14 cellular contexts compared by ENCODE assay signal in the genomic region with DNA sequence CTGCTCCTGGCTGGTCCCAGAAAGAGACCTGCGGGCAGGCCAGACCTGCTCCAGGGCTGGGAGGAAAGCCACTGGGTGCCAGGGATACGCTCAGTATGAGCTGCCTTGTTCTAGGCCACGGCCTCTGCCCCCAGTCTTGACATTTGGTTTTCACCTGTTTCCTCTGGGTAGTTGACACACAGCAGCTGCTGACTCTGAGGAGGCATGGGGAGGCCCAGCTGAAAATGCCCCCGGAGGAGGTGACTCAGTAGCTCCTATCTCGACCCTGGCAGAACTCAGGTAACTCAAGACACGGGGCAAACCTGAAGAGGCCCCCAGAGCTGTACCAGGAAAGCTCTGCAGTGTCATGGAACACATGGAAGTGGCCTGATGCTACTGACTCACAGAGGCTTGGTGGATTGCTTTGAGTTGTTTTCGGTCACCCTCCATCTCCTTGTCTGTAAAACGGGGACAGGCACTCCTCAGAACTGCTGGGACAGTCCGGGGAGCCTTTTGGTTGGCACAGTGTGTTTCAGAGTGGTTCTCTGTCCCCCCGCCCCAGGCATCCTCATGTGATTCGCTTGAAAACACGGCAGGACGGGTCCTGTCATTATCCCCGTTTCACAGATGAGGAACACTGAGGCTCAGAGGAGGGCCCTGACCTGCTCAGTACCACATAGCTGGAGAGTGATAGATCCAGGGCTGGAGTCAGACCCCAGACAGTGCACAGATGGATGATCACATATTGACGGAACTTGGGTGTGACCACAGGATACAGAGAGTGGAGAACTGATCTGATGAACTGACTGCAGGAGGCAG. TPM values are rescaled to one million over a fixed set of nuclear protein-coding genes. Genes with fewer than 3 reads are reported as not detected.
DNase-seq lines count a peak whose midpoint lies in the region; ATAC-seq and TF ChIP-seq lines count a peak whose summit lies in the region.
"Had no signal": no experiment of that assay in that cellular context is flagged by ENCODE, and none has a peak within 500 bp of the region (broad histone marks: within the 10 kb centered on the region; RNA-seq: fewer than 3 reads in every experiment).

No MANE protein-coding gene starts in this region.

- 89% methylated on average over 15 of the region's 15 CpGs for WGBS in aorta, 2 donors

- peak overlapping the region; percentile 94 for H3K27ac Mint-ChIP-seq in activated T-helper 17 cell treated with anti-CD3 and anti-CD28 coated beads, Interleukin-2, amount 50 U/mL, for 72 hours
- peak overlapping the region; percentile 82 to 87 for H3K27ac Mint-ChIP-seq in natural killer cell
- H3K27ac Mint-ChIP-seq: GM23338, IgD-negative memory B cell had no signal

- H3K4me3 Mint-ChIP-seq in activated T-helper 17 cell treated with anti-CD3 and anti-CD28 coated beads, Interleukin-2, amount 50 U/mL, for 72 hours = peak overlapping the region; percentile 72
- no peak overlapping the region for H3K4me3 Mint-ChIP-seq in natural killer cell
- H3K4me3 Mint-ChIP-seq: GM23338, IgD-negative memory B cell had no signal

- peak; percentile 66 for ATAC-seq in activated T-helper 17 cell treated with anti-CD3 and anti-CD28 coated beads, Interleukin-2, amount 50 U/mL, for 72 hours (replicated peaks)
- ATAC-seq in natural killer cell (peak in 1 of 3 donors; percentile 7), aorta (ENCODE audit: low FRiP score) (no peak), HG02852 (IDR thresholded peaks at IDR 0.05; ENCODE audit: unreplicated experiment) (no peak), GM18498 (IDR thresholded peaks at IDR 0.05; ENCODE audit: unreplicated experiment) (no peak)
- ATAC-seq: GM23338, heart right ventricle, lower lobe of right lung had no signal

- peaks cover 3% of the 10 kb centered on the region for H3K9me3 Mint-ChIP-seq in activated T-helper 17 cell treated with anti-CD3 and anti-CD28 coated beads, Interleukin-2, amount 50 U/mL, for 72 hours
- H3K9me3 Mint-ChIP-seq in natural killer cell = no peaks in the 10 kb centered on the region
- H3K9me3 Mint-ChIP-seq: GM23338, IgD-negative memory B cell had no signal

- no peak overlapping the region for H3K4me3 ChIP-seq in aorta (ENCODE audit: low read length in 2 of 2)
- H3K4me3 ChIP-seq: GM23338, heart right ventricle, lower lobe of right lung had no signal

- H3K27me3 ChIP-seq in aorta (ENCODE audit: control insufficient read depth in 1 of 2, insufficient read depth in 2 of 2, low read length in 1 of 2) = no peaks in the 10 kb centered on the region
- H3K27me3 ChIP-seq: heart right ventricle had no signal

- TF ChIP-seq CTCF in natural killer cell (IDR thresholded peaks at IDR 0.05) = no peak

- no peaks in the 10 kb centered on the region for H3K27me3 Mint-ChIP-seq in activated T-helper 17 cell treated with anti-CD3 and anti-CD28 coated beads, Interleukin-2, amount 50 U/mL, for 72 hours
- no peaks in the 10 kb centered on the region for H3K27me3 Mint-ChIP-seq in natural killer cell (ENCODE audit: low read depth in 2 of 2)

- no peaks in the 10 kb centered on the region for H3K9me3 ChIP-seq in aorta (ENCODE audit: control insufficient read depth, low read length)
- H3K9me3 ChIP-seq: heart right ventricle, lower lobe of right lung had no signal

- intact Hi-C loops in natural killer cell (cut with micrococcal nuclease) (no loop called here), aorta (cut with DNase I) (loop anchor here in 1 of 2 donors (5.0 kb wide), 1 partner anchor 33 kb away; no protein-coding TSS in a partner anchor)

- no peaks in the 10 kb centered on the region for H3K4me1 ChIP-seq in aorta (ENCODE audit: control insufficient read depth in 1 of 2, insufficient read depth in 2 of 2, low read length in 2 of 2)

- H3K4me1 Mint-ChIP-seq in activated T-helper 17 cell treated with anti-CD3 and anti-CD28 coated beads, Interleukin-2, amount 50 U/mL, for 72 hours = peaks cover 32% of the 10 kb centered on the region
- peaks cover 53 to 56% of the 10 kb centered on the region in 2 donors for H3K4me1 Mint-ChIP-seq in natural killer cell

- DNase-seq in stimulated activated CD4-positive, alpha-beta T cell treated with anti-CD3 and anti-CD28 coated beads, Interleukin-15, amount 100 ng/mL, for 24 hours = peak; percentile 66
- DNase-seq in stimulated activated CD4-positive, alpha-beta T cell treated with anti-CD3 and anti-CD28 coated beads, Interleukin-4, amount 100 ng/mL, for 4 hours = no peak
- DNase-seq in natural killer cell = no peak
- DNase-seq in aorta = peak; percentile 26 to 39
- no peak for DNase-seq in NCI-H2171 (lab: John Stamatoyannopoulos, UW)
- DNase-seq: heart right ventricle, lower lobe of right lung, NCI-H2029 treated with DMSO at 0.1 percent for 48 hours had no signal

- no peaks in the 10 kb centered on the region for H3K36me3 ChIP-seq in aorta (ENCODE audit: control insufficient read depth in 1 of 2, insufficient read depth in 2 of 2, low read length in 1 of 2)
- H3K36me3 ChIP-seq: heart right ventricle, lower lobe of right lung had no signal

- H3K36me3 Mint-ChIP-seq in activated T-helper 17 cell treated with anti-CD3 and anti-CD28 coated beads, Interleukin-2, amount 50 U/mL, for 72 hours (ENCODE audit: low read depth) = peaks cover 9% of the 10 kb centered on the region
- no peaks in the 10 kb centered on the region for H3K36me3 Mint-ChIP-seq in natural killer cell
- H3K36me3 Mint-ChIP-seq: IgD-negative memory B cell had no signal

- H3K27ac ChIP-seq in aorta (ENCODE audit: low read depth in 1 of 2, low read length in 2 of 2) = no peak overlapping the region
- H3K27ac ChIP-seq: C4-2B, heart right ventricle, lower lobe of right lung had no signal

RNA-seq across cellular contexts. Expression of a gene that starts 13.7 kb away (rescaled TPM):
- total RNA-seq in activated T-helper 17 cell treated with anti-CD3 and anti-CD28 coated beads, Interleukin-2, amount 50 U/mL, for 72 hours = 10 to 100 TPM; 10.7 to 34.3 TPM
- total RNA-seq in natural killer cell (100 to 1,000 TPM; 830 to 949 (median 858) TPM), aorta (10 to 100 TPM; 33.0 to 68.4 TPM)
- polyA plus RNA-seq in aorta = 1 to 10 TPM; 1.2 to 2.1 TPM

RNA-seq across cellular contexts. Expression of a gene that starts 53.4 kb away (rescaled TPM):
- not detected for total RNA-seq in activated T-helper 17 cell treated with anti-CD3 and anti-CD28 coated beads, Interleukin-2, amount 50 U/mL, for 72 hours
- 10 to 100 TPM; 16.6 to 57.3 (median 20.7) TPM for total RNA-seq in natural killer cell
- 1 to 10 TPM in 1 of 2 donors, under 1 TPM in 1; 0.84 to 3.9 TPM for total RNA-seq in aorta
- under 1 TPM; 0.08 to 0.25 TPM for polyA plus RNA-seq in aorta
- total RNA-seq: GM23338 had no signal
- polyA plus RNA-seq: GM23338, IgD-negative memory B cell had no signal

Comparison
In these comparisons a context has a peak if more than half of its experiments do, and no peak if none do; other contexts are left out.
1. DNase-seq: peak in stimulated activated CD4-positive, alpha-beta T cell treated with anti-CD3 and anti-CD28 coated beads, Interleukin-15, amount 100 ng/mL, for 24 hours (single experiment) and aorta (2 of 2); none in stimulated activated CD4-positive, alpha-beta T cell treated with anti-CD3 and anti-CD28 coated beads, Interleukin-4, amount 100 ng/mL, for 4 hours (0 of 2), natural killer cell (single experiment) and NCI-H2171 (single experiment).
2. RNA of a gene that starts 13.7 kb away (total RNA-seq): 830 to 949 TPM in natural killer cell; 33.0 to 68.4 TPM in aorta and 10.7 to 34.3 TPM in activated T-helper 17 cell treated with anti-CD3 and anti-CD28 coated beads, Interleukin-2, amount 50 U/mL, for 72 hours; every median in the first group is over 10 times any median in the second.